ENCODE assay signal across 8 cellular contexts in genomic region chr9:90914868-90915483, GRCh38.
DNase-seq lines count a peak whose midpoint lies in the region; ATAC-seq and TF ChIP-seq lines count a peak whose summit lies in the region.

No MANE protein-coding gene starts in this region.

- CTCF ChIA-PET in RWPE1 (lab: Yijun Ruan, JAX) = interaction anchor here (0.5 to 5.2 kb wide), 56 partner anchors 9 to 1197 kb away, joined by 3 to 85 read pairs (median 4); partner anchors contain the start of gene NFIL3

- POLR2A ChIA-PET in RWPE1 (lab: Yijun Ruan, JAX; ENCODE audit: low non-redundant PET) = interaction anchor here (0.6 kb wide), 1 partner anchor 471 kb away, joined by 8 read pairs; no protein-coding TSS in a partner anchor

- TF ChIP-seq CTCF in LNCaP clone FGC (IDR thresholded peaks at IDR 0.05; ENCODE audit: control insufficient read depth, extremely low read depth, insufficient read depth) (peak; percentile 83), RWPE1 (conservative IDR thresholded peaks at IDR 0.05; ENCODE audit: low read depth) (peak; percentile 99), osteoblast (IDR thresholded peaks at IDR 0.05; ENCODE audit: extremely low read depth, low read depth, low read length) (peak; percentile 88), tibial artery (IDR thresholded peaks at IDR 0.05) (peak; percentile 93 to 95)

- peak overlapping the region; percentile 43 for H3K27ac ChIP-seq in RWPE1
- H3K27ac ChIP-seq in osteoblast (ENCODE audit: low read depth, low read length) = no peak overlapping the region
- no peak overlapping the region for H3K27ac ChIP-seq in tibial artery

- H3K36me3 ChIP-seq in osteoblast (ENCODE audit: insufficient read depth, low read length) (no peaks in the 10 kb centered on the region), tibial artery (no peaks in the 10 kb centered on the region)

- H3K79me2 ChIP-seq in osteoblast (ENCODE audit: insufficient read depth, low read length) = no peaks in the 10 kb centered on the region

- H3K4me1 ChIP-seq in osteoblast (ENCODE audit: insufficient read depth, low read length) (no peaks in the 10 kb centered on the region), tibial artery (peaks cover 0 to 13% (median 12%) of the 10 kb centered on the region in 4 donors)

- intact Hi-C loops in tibial artery (cut with DNase I; ENCODE audit: low total_unique reads) = loop anchor here (2.0 to 10.0 kb wide), 3 partner anchors 518 to 817 kb away; no protein-coding TSS in a partner anchor

- H3K4me2 ChIP-seq in osteoblast (ENCODE audit: insufficient read depth, low read length) = no peak overlapping the region

- no peak overlapping the region for H3K4me3 ChIP-seq in LNCaP clone FGC (ENCODE audit: low read depth, low read length)
- no peak overlapping the region for H3K4me3 ChIP-seq in osteoblast (ENCODE audit: insufficient read depth, low read length)
- H3K4me3 ChIP-seq in tibial artery = no peak overlapping the region

- peaks cover 5% of the 10 kb centered on the region for H3K27me3 ChIP-seq in osteoblast (ENCODE audit: insufficient read depth, low read length)
- peaks cover 0 to 14% of the 10 kb centered on the region in 2 donors for H3K27me3 ChIP-seq in tibial artery

- DNase-seq in Daoy (ENCODE audit: low read depth) (peak; percentile 87), LNCaP clone FGC (ENCODE audit: low read depth) (peak; percentile 58), RWPE1 (ENCODE audit: low spot score) (peak; percentile 96), foreskin melanocyte (peak; percentile 38), osteoblast (ENCODE audit: insufficient read length, low spot score, missing footprints) (peak; percentile 97), tibial artery (peak; percentile 56 to 75)
- peak; percentile 47 for DNase-seq in activated effector memory CD4-positive, alpha-beta T cell treated with Interleukin-2 at 50 U/mL for 16 hours

- H3K9me3 ChIP-seq in osteoblast (ENCODE audit: low read depth, low read length) (no peaks in the 10 kb centered on the region), tibial artery (no peaks in the 10 kb centered on the region)

- no peak overlapping the region for H2AFZ ChIP-seq in osteoblast (ENCODE audit: low read length)

- peak; percentile 75 for ATAC-seq in GM21825 (IDR thresholded peaks at IDR 0.05; ENCODE audit: unreplicated experiment)

- H4K20me1 ChIP-seq in osteoblast (ENCODE audit: insufficient read depth, low read length) = no peaks in the 10 kb centered on the region

Comparison
In these comparisons a context has a peak if more than half of its experiments do, and no peak if none do; other contexts are left out.
1. DNase-seq: peak in every context shown above with its lines; median percentile 97 in osteoblast; 96 in RWPE1; 87 in Daoy; 66 in tibial artery; 58 in LNCaP clone FGC; 47 in activated effector memory CD4-positive, alpha-beta T cell treated with Interleukin-2 at 50 U/mL for 16 hours; 38 in foreskin melanocyte.